In genomic region chr1:59333626-59334277, GRCh38 we compare ENCODE assay signal across 10 cellular contexts. TPM values are rescaled to one million over a fixed set of nuclear protein-coding genes. Genes with fewer than 3 reads are reported as not detected.
DNase-seq lines count a peak whose midpoint lies in the region; TF ChIP-seq lines count a peak whose summit lies in the region.
"Had no signal": no experiment of that assay in that cellular context is flagged by ENCODE, and none has a peak within 500 bp of the region (broad histone marks: within the 10 kb centered on the region; RNA-seq: fewer than 3 reads in every experiment).

No MANE protein-coding gene starts in this region.

- POLR2A ChIA-PET in activated CD4-positive, alpha-beta memory T cell treated with anti-CD3 and anti-CD28 coated beads, Interleukin-2, amount 10 ng/mL, durations not matched to agents 7 days and 5 days (lab: Charles Lee), result interaction anchor here (0.6 to 1.0 kb wide), 3 partner anchors 27 to 37 kb away, joined by 3 to 4 read pairs (median 3); no protein-coding TSS in a partner anchor

- no peak for TF ChIP-seq POLR2A in uterus (IDR thresholded peaks at IDR 0.05)

- CTCF ChIA-PET in activated CD4-positive, alpha-beta memory T cell treated with anti-CD3 and anti-CD28 coated beads, Interleukin-2, amount 10 ng/mL, durations not matched to agents 7 days and 5 days (lab: Charles Lee), result no interaction called here

- no peaks in the 10 kb centered on the region for H3K36me3 ChIP-seq in uterus

- no peaks in the 10 kb centered on the region for H3K9me3 ChIP-seq in uterus

- peaks cover 4% of the 10 kb centered on the region in 2 donors for H3K36me3 Mint-ChIP-seq in CD14-positive monocyte
- H3K36me3 Mint-ChIP-seq in activated CD4-positive, alpha-beta memory T cell treated with anti-CD3 and anti-CD28 coated beads, Interleukin-2, amount 10 ng/mL, durations not matched to agents 7 days and 5 days (ENCODE audit: low read depth), result peaks cover 3% of the 10 kb centered on the region
- peaks cover 0 to 4% (median 4%) of the 10 kb centered on the region in 3 donors for H3K36me3 Mint-ChIP-seq in immature natural killer cell

- H3K4me3 Mint-ChIP-seq in CD14-positive monocyte (no peak overlapping the region), immature natural killer cell (peak overlapping the region; percentile 6 to 61 (median 24))
- H3K4me3 Mint-ChIP-seq in activated CD4-positive, alpha-beta memory T cell treated with anti-CD3 and anti-CD28 coated beads, Interleukin-2, amount 10 ng/mL, durations not matched to agents 7 days and 5 days, result no peak overlapping the region

- H3K27me3 Mint-ChIP-seq in CD14-positive monocyte (ENCODE audit: low read depth in 3 of 3) (peaks cover 0 to 4% (median 0%) of the 10 kb centered on the region in 3 donors), immature natural killer cell (ENCODE audit: low read depth in 3 of 3) (peaks cover 2 to 3% (median 3%) of the 10 kb centered on the region in 3 donors)
- no peaks in the 10 kb centered on the region for H3K27me3 Mint-ChIP-seq in activated CD4-positive, alpha-beta memory T cell treated with anti-CD3 and anti-CD28 coated beads, Interleukin-2, amount 10 ng/mL, durations not matched to agents 7 days and 5 days

- no peak overlapping the region for H3K27ac ChIP-seq in uterus
- H3K27ac ChIP-seq: C4-2B, RWPE1 had no signal

- DNase-seq in CD14-positive monocyte (ENCODE audit: low spot score), result peak; percentile 54
- DNase-seq in HS-5 (ENCODE audit: low read depth), result peak; percentile 1
- DNase-seq in activated CD4-positive, alpha-beta memory T cell treated with anti-CD3 and anti-CD28 coated beads, Interleukin-2, amount 10 ng/mL, durations not matched to agents 7 days and 5 days, result peak; percentile 44
- peak; percentile 11 to 34 (median 14) for DNase-seq in immature natural killer cell
- DNase-seq in NCI-H2029 (lab: John Stamatoyannopoulos, UW), result no peak
- DNase-seq in NCI-H2107 (lab: John Stamatoyannopoulos, UW), result no peak
- no peak for DNase-seq in uterus
- no peak for DNase-seq in germinal center (ENCODE audit: low spot score)

- H3K4me3 ChIP-seq in uterus, result no peak overlapping the region

- H3K27ac Mint-ChIP-seq in CD14-positive monocyte (peak overlapping the region in 3 of 7 donors; percentile 40 to 72 (median 64)), immature natural killer cell (peak overlapping the region in 5 of 6 donors; percentile 54 to 74 (median 63))
- peak overlapping the region; percentile 92 for H3K27ac Mint-ChIP-seq in activated CD4-positive, alpha-beta memory T cell treated with anti-CD3 and anti-CD28 coated beads, Interleukin-2, amount 10 ng/mL, durations not matched to agents 7 days and 5 days

- intact Hi-C loops in CD14-positive monocyte (cut with micrococcal nuclease) (no loop called here), uterus (cut with DNase I; ENCODE audit: low total_unique reads) (no loop called here)

- peaks cover 0 to 2% (median 0%) of the 10 kb centered on the region in 7 donors for H3K9me3 Mint-ChIP-seq in CD14-positive monocyte
- no peaks in the 10 kb centered on the region for H3K9me3 Mint-ChIP-seq in activated CD4-positive, alpha-beta memory T cell treated with anti-CD3 and anti-CD28 coated beads, Interleukin-2, amount 10 ng/mL, durations not matched to agents 7 days and 5 days
- no peaks in the 10 kb centered on the region for H3K9me3 Mint-ChIP-seq in immature natural killer cell

- peaks cover 13% of the 10 kb centered on the region for H3K4me1 Mint-ChIP-seq in CD14-positive monocyte
- peaks cover 27% of the 10 kb centered on the region for H3K4me1 Mint-ChIP-seq in activated CD4-positive, alpha-beta memory T cell treated with anti-CD3 and anti-CD28 coated beads, Interleukin-2, amount 10 ng/mL, durations not matched to agents 7 days and 5 days
- peaks cover 21 to 27% of the 10 kb centered on the region in 2 donors for H3K4me1 Mint-ChIP-seq in immature natural killer cell

- no peaks in the 10 kb centered on the region for H3K27me3 ChIP-seq in uterus

- no peak for TF ChIP-seq CTCF in CD14-positive monocyte (IDR thresholded peaks at IDR 0.05)
- TF ChIP-seq CTCF in uterus (IDR thresholded peaks at IDR 0.05), result no peak

- H3K4me1 ChIP-seq in uterus, result no peaks in the 10 kb centered on the region

RNA-seq across cellular contexts. Expression of gene FGGY, which starts 36.9 kb away (rescaled TPM):
- 1 to 10 TPM; 2.3 to 4.3 TPM for polyA plus RNA-seq in CD14-positive monocyte
- total RNA-seq in activated CD4-positive, alpha-beta memory T cell treated with anti-CD3 and anti-CD28 coated beads, Interleukin-2, amount 10 ng/mL, durations not matched to agents 7 days and 5 days, result 1 to 10 TPM; 7.0 to 7.7 TPM
- polyA plus RNA-seq in immature natural killer cell, result 1 to 10 TPM; 4.0 to 8.4 (median 5.1) TPM
- total RNA-seq in uterus, result 100 to 1,000 TPM in 1 of 4 donors, 10 to 100 TPM in 3; 20.6 to 138 (median 32.8) TPM

Comparison
In these comparisons a context has a peak if more than half of its experiments do, and no peak if none do; other contexts are left out.
1. DNase-seq: peak in CD14-positive monocyte (single experiment), HS-5 (single experiment), activated CD4-positive, alpha-beta memory T cell treated with anti-CD3 and anti-CD28 coated beads, Interleukin-2, amount 10 ng/mL, durations not matched to agents 7 days and 5 days (single experiment) and immature natural killer cell (3 of 3); none in NCI-H2029 (single experiment), NCI-H2107 (single experiment), uterus (0 of 2) and germinal center (single experiment).
2. H3K4me3 Mint-ChIP-seq: peak in immature natural killer cell (5 of 5); none in CD14-positive monocyte (0 of 2) and activated CD4-positive, alpha-beta memory T cell treated with anti-CD3 and anti-CD28 coated beads, Interleukin-2, amount 10 ng/mL, durations not matched to agents 7 days and 5 days (single experiment).